In genomic region chr14:61151276-61151675, GRCh38 we compare ENCODE assay signal across 20 cellular contexts.
DNase-seq lines count a peak whose midpoint lies in the region; ATAC-seq and TF ChIP-seq lines count a peak whose summit lies in the region.
"Had no signal": no experiment of that assay in that cellular context is flagged by ENCODE, and none has a peak within 500 bp of the region (broad histone marks: within the 10 kb centered on the region; RNA-seq: fewer than 3 reads in every experiment).

No MANE protein-coding gene starts in this region.

- TF ChIP-seq CTCF in AG10803 (conservative IDR thresholded peaks at IDR 0.05; ENCODE audit: low read length) (no peak), fibroblast of lung (conservative IDR thresholded peaks at IDR 0.05 in 1 of 2, IDR thresholded peaks at IDR 0.05 in 1 of 2; ENCODE audit: low read depth in 1 of 2, low read length in 2 of 2) (no peak), osteocyte (IDR thresholded peaks at IDR 0.05) (no peak)

- no peaks in the 10 kb centered on the region for H4K20me1 ChIP-seq in fibroblast of lung (ENCODE audit: control insufficient read depth, extremely low read depth, insufficient read depth, low read length)

- no peaks in the 10 kb centered on the region for H3K79me2 ChIP-seq in fibroblast of lung (ENCODE audit: control insufficient read depth, insufficient read depth, low read length)

- H3K27ac Mint-ChIP-seq in osteocyte (ENCODE audit: unreplicated experiment) = peak overlapping the region; percentile 98
- H3K27ac Mint-ChIP-seq: CD4-positive, alpha-beta memory T cell; H9 had no signal

- H3K4me3 ChIP-seq in AG10803 (ENCODE audit: low read length) (no peak overlapping the region), fibroblast of lung (replicated peaks in 1 of 4; ENCODE audit: control extremely low read depth in 1 of 4, insufficient read depth in 1 of 4, low read depth in 3 of 4, low read length in 4 of 4) (no peak overlapping the region)
- H3K4me3 ChIP-seq: K562, SK-N-MC had no signal

- no peak overlapping the region for H3K9ac ChIP-seq in fibroblast of lung (ENCODE audit: insufficient read depth, low read length)

- no peak overlapping the region for H3K4me2 ChIP-seq in fibroblast of lung (ENCODE audit: extremely low read depth, insufficient read depth, low read length)

- no peaks in the 10 kb centered on the region for H3K9me3 ChIP-seq in fibroblast of lung (ENCODE audit: control insufficient read depth, insufficient read depth, low read depth, low read length)
- H3K9me3 ChIP-seq: BE2C had no signal

- peaks cover 93% of the 10 kb centered on the region for H3K4me1 Mint-ChIP-seq in osteocyte (ENCODE audit: unreplicated experiment)
- H3K4me1 Mint-ChIP-seq: CD4-positive, alpha-beta memory T cell had no signal

- intact Hi-C loops in posterior cingulate gyrus (cut with DNase I) = no loop called here

- no peaks in the 10 kb centered on the region for H3K36me3 ChIP-seq in fibroblast of lung (ENCODE audit: control insufficient read depth, insufficient read depth, low read length)
- H3K36me3 ChIP-seq: BE2C had no signal

- H3K4me3 Mint-ChIP-seq in osteocyte (ENCODE audit: unreplicated experiment) = peak overlapping the region; percentile 34
- H3K4me3 Mint-ChIP-seq: CD4-positive, alpha-beta memory T cell; H9 had no signal

- no peak for ATAC-seq in GM18858 (IDR thresholded peaks at IDR 0.05; ENCODE audit: unreplicated experiment)
- ATAC-seq: K562, PC-3 had no signal

- peaks cover 22% of the 10 kb centered on the region for H3K4me1 ChIP-seq in fibroblast of lung (ENCODE audit: control insufficient read depth, extremely low read depth, insufficient read depth, low read length)

- no peaks in the 10 kb centered on the region for H3K9me3 Mint-ChIP-seq in osteocyte (ENCODE audit: unreplicated experiment)

- H3K27me3 ChIP-seq in fibroblast of lung (ENCODE audit: control insufficient read depth, insufficient read depth, low read length) = no peaks in the 10 kb centered on the region
- H3K27me3 ChIP-seq: BE2C had no signal

- DNase-seq in AG10803 (ENCODE audit: low read depth) (peak; percentile 28), LHCN-M2 (ENCODE audit: low read depth) (peak; percentile 86), fibroblast of lung (ENCODE audit: low read depth in 2 of 2) (peak; percentile 40 to 66), osteocyte (ENCODE audit: extremely low spot score, unreplicated experiment) (no peak), posterior cingulate gyrus (no peak), hippocampal formation (lab: John Stamatoyannopoulos, UW) (no peak)
- no peak for DNase-seq in stimulated activated CD8-positive, alpha-beta memory T cell treated with anti-CD3 and anti-CD28 coated beads, Interleukin-4, amount 100 ng/mL, for 48 hours
- DNase-seq: BE2C; CD4-positive, alpha-beta memory T cell; H9; NCI-H1048; NCI-H146; NCI-H2081 treated with DMSO at 0.1 percent for 48 hours; NCI-H226; NCI-H526; NK-92 treated with Interleukin-12 subunit alpha and Interleukin-12 subunit beta, amount 100 ng/mL, for 24 hours; PC-3 had no signal

- peak overlapping the region; percentile 24 for H3K27ac ChIP-seq in fibroblast of lung (ENCODE audit: insufficient read depth, low read length)
- H3K27ac ChIP-seq: SK-N-MC had no signal

- H2AFZ ChIP-seq in fibroblast of lung (ENCODE audit: low read length) = no peak overlapping the region

- H3K27me3 Mint-ChIP-seq in osteocyte (ENCODE audit: unreplicated experiment) = no peaks in the 10 kb centered on the region

- H3K36me3 Mint-ChIP-seq in osteocyte (ENCODE audit: unreplicated experiment) = no peaks in the 10 kb centered on the region

Comparison
In these comparisons a context has a peak if more than half of its experiments do, and no peak if none do; other contexts are left out.
1. DNase-seq: peak in AG10803 (single experiment), LHCN-M2 (single experiment) and fibroblast of lung (2 of 2); none in osteocyte (single experiment), posterior cingulate gyrus (0 of 10), hippocampal formation (0 of 2) and stimulated activated CD8-positive, alpha-beta memory T cell treated with anti-CD3 and anti-CD28 coated beads, Interleukin-4, amount 100 ng/mL, for 48 hours (single experiment).